In the genomic region with DNA sequence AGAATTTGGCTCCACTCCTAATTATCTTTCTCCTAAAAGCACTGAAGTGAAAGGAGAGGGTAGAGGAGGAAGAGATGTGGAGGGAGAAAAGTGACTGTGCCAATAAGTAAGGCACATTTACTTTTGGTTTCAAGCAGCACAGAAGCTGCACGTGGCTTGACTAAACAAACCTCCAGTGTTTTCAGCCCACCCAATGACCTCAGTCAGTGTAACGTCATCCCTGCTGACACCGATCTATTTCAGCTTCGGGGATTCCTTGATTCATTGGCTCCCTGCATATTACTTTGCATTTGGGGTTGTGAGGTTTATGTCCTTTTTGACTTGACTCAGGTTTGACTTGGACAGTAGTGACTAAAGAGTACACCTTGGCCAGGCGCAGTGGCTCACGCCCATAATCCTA, we compare ENCODE assay signal across 15 cellular contexts. TPM values are rescaled to one million over a fixed set of nuclear protein-coding genes. Genes with fewer than 3 reads are reported as not detected.
DNase-seq lines count a peak whose midpoint lies in the region; ATAC-seq and TF ChIP-seq lines count a peak whose summit lies in the region.
"Had no signal": no experiment of that assay in that cellular context is flagged by ENCODE, and none has a peak within 500 bp of the region (broad histone marks: within the 10 kb centered on the region; RNA-seq: fewer than 3 reads in every experiment).

No MANE protein-coding gene starts in this region.

- peaks cover 49% of the 10 kb centered on the region for H3K4me1 Mint-ChIP-seq in activated CD8-positive, alpha-beta T cell treated with anti-CD3 and anti-CD28 coated beads for 36 hours (ENCODE audit: low read depth)
- peaks cover 20% of the 10 kb centered on the region for H3K4me1 Mint-ChIP-seq in activated CD8-positive, alpha-beta T cell treated with anti-CD3 and anti-CD28 coated beads, Interleukin-2, amount 10 ng/mL, durations not matched to agents 7 days and 5 days (ENCODE audit: low read depth)

- CTCF ChIA-PET in activated CD8-positive, alpha-beta T cell treated with anti-CD3 and anti-CD28 coated beads for 36 hours (lab: Charles Lee) = interaction anchor here (0.7 to 1.9 kb wide), 3 partner anchors 31 to 234 kb away, joined by 3 to 4 read pairs (median 4); no protein-coding TSS in a partner anchor
- CTCF ChIA-PET in activated CD8-positive, alpha-beta T cell treated with anti-CD3 and anti-CD28 coated beads, Interleukin-2, amount 10 ng/mL, durations not matched to agents 7 days and 5 days (lab: Charles Lee) = interaction anchor here (0.9 kb wide), 2 partner anchors 9 to 50 kb away, joined by 3 read pairs; no protein-coding TSS in a partner anchor

- TF ChIP-seq CTCF in activated CD8-positive, alpha-beta T cell treated with anti-CD3 and anti-CD28 coated beads for 36 hours (IDR thresholded peaks at IDR 0.05) = no peak

- peak; percentile 52 for ATAC-seq in activated CD8-positive, alpha-beta T cell treated with anti-CD3 and anti-CD28 coated beads for 36 hours
- no peak for ATAC-seq in activated CD8-positive, alpha-beta T cell treated with anti-CD3 and anti-CD28 coated beads, Interleukin-2, amount 10 ng/mL, durations not matched to agents 7 days and 5 days
- ATAC-seq in HG03342 (IDR thresholded peaks at IDR 0.05; ENCODE audit: unreplicated experiment) (peak; percentile 74), HG03460 (IDR thresholded peaks at IDR 0.05; ENCODE audit: unreplicated experiment) (no peak)
- ATAC-seq in stimulated activated naive CD8-positive, alpha-beta T cell treated with anti-CD3 and anti-CD28 coated beads, Interleukin-15, Interleukin-2, amounts not matched to agents 100 U/mL and 50 U/mL, for 24 hours = peak; percentile 45
- ATAC-seq: A549, lower lobe of right lung, upper lobe of right lung had no signal

- peaks cover 50% of the 10 kb centered on the region for H3K36me3 Mint-ChIP-seq in activated CD8-positive, alpha-beta T cell treated with anti-CD3 and anti-CD28 coated beads for 36 hours (ENCODE audit: low read depth)
- peaks cover 49% of the 10 kb centered on the region for H3K36me3 Mint-ChIP-seq in activated CD8-positive, alpha-beta T cell treated with anti-CD3 and anti-CD28 coated beads, Interleukin-2, amount 10 ng/mL, durations not matched to agents 7 days and 5 days (ENCODE audit: low read depth)

- peak; percentile 36 for DNase-seq in activated CD8-positive, alpha-beta T cell treated with anti-CD3 and anti-CD28 coated beads for 36 hours
- DNase-seq in activated CD8-positive, alpha-beta T cell treated with anti-CD3 and anti-CD28 coated beads, Interleukin-2, amount 10 ng/mL, durations not matched to agents 7 days and 5 days = no peak
- peak; percentile 84 for DNase-seq in fibroblast of peridontal ligament (ENCODE audit: extremely low read depth)
- DNase-seq in stimulated activated naive CD8-positive, alpha-beta T cell treated with anti-CD3 and anti-CD28 coated beads, Interleukin-15, Interleukin-2, amounts not matched to agents 100 U/mL and 50 U/mL, for 24 hours = no peak
- DNase-seq in NCI-H1930 (lab: John Stamatoyannopoulos, UW) = no peak
- no peak for DNase-seq in stimulated activated naive CD4-positive, alpha-beta T cell treated with Interleukin-2 at 50 U/mL for 16 hours (lab: John Stamatoyannopoulos, UW)
- DNase-seq: Caco-2; effector CD8-positive, alpha-beta T cell; KG1; lower lobe of right lung; NCI-H1694 treated with DMSO at 0.1 percent for 48 hours; upper lobe of right lung had no signal

- no peaks in the 10 kb centered on the region for H3K27me3 Mint-ChIP-seq in activated CD8-positive, alpha-beta T cell treated with anti-CD3 and anti-CD28 coated beads for 36 hours
- H3K27me3 Mint-ChIP-seq in activated CD8-positive, alpha-beta T cell treated with anti-CD3 and anti-CD28 coated beads, Interleukin-2, amount 10 ng/mL, durations not matched to agents 7 days and 5 days (ENCODE audit: low read depth) = no peaks in the 10 kb centered on the region

- no peak overlapping the region for H3K4me3 Mint-ChIP-seq in activated CD8-positive, alpha-beta T cell treated with anti-CD3 and anti-CD28 coated beads for 36 hours
- no peak overlapping the region for H3K4me3 Mint-ChIP-seq in activated CD8-positive, alpha-beta T cell treated with anti-CD3 and anti-CD28 coated beads, Interleukin-2, amount 10 ng/mL, durations not matched to agents 7 days and 5 days

- no peaks in the 10 kb centered on the region for H3K9me3 Mint-ChIP-seq in activated CD8-positive, alpha-beta T cell treated with anti-CD3 and anti-CD28 coated beads for 36 hours
- no peaks in the 10 kb centered on the region for H3K9me3 Mint-ChIP-seq in activated CD8-positive, alpha-beta T cell treated with anti-CD3 and anti-CD28 coated beads, Interleukin-2, amount 10 ng/mL, durations not matched to agents 7 days and 5 days (ENCODE audit: insufficient read depth)

- intact Hi-C loops in activated CD8-positive, alpha-beta T cell treated with anti-CD3 and anti-CD28 coated beads for 36 hours (cut with micrococcal nuclease) = no loop called here

- peak overlapping the region; percentile 20 for H3K27ac Mint-ChIP-seq in activated CD8-positive, alpha-beta T cell treated with anti-CD3 and anti-CD28 coated beads for 36 hours
- H3K27ac Mint-ChIP-seq in activated CD8-positive, alpha-beta T cell treated with anti-CD3 and anti-CD28 coated beads, Interleukin-2, amount 10 ng/mL, durations not matched to agents 7 days and 5 days = no peak overlapping the region

- POLR2A ChIA-PET in activated CD8-positive, alpha-beta T cell treated with anti-CD3 and anti-CD28 coated beads for 36 hours (lab: Charles Lee) = no interaction called here
- POLR2A ChIA-PET in activated CD8-positive, alpha-beta T cell treated with anti-CD3 and anti-CD28 coated beads, Interleukin-2, amount 10 ng/mL, durations not matched to agents 7 days and 5 days (lab: Charles Lee) = no interaction called here

RNA-seq across cellular contexts. Expression of a gene that starts 35.6 kb away (rescaled TPM):
- total RNA-seq in activated CD8-positive, alpha-beta T cell treated with anti-CD3 and anti-CD28 coated beads for 36 hours = 1 to 10 TPM; 2.1 to 3.2 TPM
- under 1 TPM; 0.50 to 0.61 TPM for total RNA-seq in activated CD8-positive, alpha-beta T cell treated with anti-CD3 and anti-CD28 coated beads, Interleukin-2, amount 10 ng/mL, durations not matched to agents 7 days and 5 days
- total RNA-seq: Caco-2 had no signal

RNA-seq across cellular contexts. Expression of a gene that starts 35.7 kb away (rescaled TPM):
- 10 to 100 TPM; 34.8 to 36.6 TPM for total RNA-seq in activated CD8-positive, alpha-beta T cell treated with anti-CD3 and anti-CD28 coated beads for 36 hours
- 10 to 100 TPM; 45.8 to 52.8 TPM for total RNA-seq in activated CD8-positive, alpha-beta T cell treated with anti-CD3 and anti-CD28 coated beads, Interleukin-2, amount 10 ng/mL, durations not matched to agents 7 days and 5 days

Comparison
In these comparisons a context has a peak if more than half of its experiments do, and no peak if none do; other contexts are left out.
1. ATAC-seq: peak in activated CD8-positive, alpha-beta T cell treated with anti-CD3 and anti-CD28 coated beads for 36 hours (single experiment), HG03342 (single experiment) and stimulated activated naive CD8-positive, alpha-beta T cell treated with anti-CD3 and anti-CD28 coated beads, Interleukin-15, Interleukin-2, amounts not matched to agents 100 U/mL and 50 U/mL, for 24 hours (single experiment); none in activated CD8-positive, alpha-beta T cell treated with anti-CD3 and anti-CD28 coated beads, Interleukin-2, amount 10 ng/mL, durations not matched to agents 7 days and 5 days (single experiment) and HG03460 (single experiment).
2. DNase-seq: peak in activated CD8-positive, alpha-beta T cell treated with anti-CD3 and anti-CD28 coated beads for 36 hours (single experiment) and fibroblast of peridontal ligament (single experiment); none in activated CD8-positive, alpha-beta T cell treated with anti-CD3 and anti-CD28 coated beads, Interleukin-2, amount 10 ng/mL, durations not matched to agents 7 days and 5 days (single experiment), stimulated activated naive CD8-positive, alpha-beta T cell treated with anti-CD3 and anti-CD28 coated beads, Interleukin-15, Interleukin-2, amounts not matched to agents 100 U/mL and 50 U/mL, for 24 hours (single experiment), NCI-H1930 (0 of 2) and stimulated activated naive CD4-positive, alpha-beta T cell treated with Interleukin-2 at 50 U/mL for 16 hours (single experiment).